Comparison of ENCODE assay signal across 22 cellular contexts in genomic region chr10:20418286-20418685, GRCh38.
"Had no signal": no experiment of that assay in that cellular context is flagged by ENCODE, and none has a peak within 500 bp of the region (broad histone marks: within the 10 kb centered on the region; RNA-seq: fewer than 3 reads in every experiment).

No MANE protein-coding gene starts in this region.

- ATAC-seq: K562, Panc1, PC-3 had no signal

- H3K36me3 Mint-ChIP-seq: IgD-negative memory B cell had no signal

- H3K4me3 Mint-ChIP-seq: IgD-negative memory B cell had no signal

- H3K9me2 ChIP-seq: SK-N-SH had no signal

- H3K27me3 Mint-ChIP-seq: IgD-negative memory B cell had no signal

- H3K4me3 ChIP-seq: K562 had no signal

- H3K9me3 ChIP-seq: SK-N-SH had no signal

- H3K27ac ChIP-seq: KMS-11, RWPE1 had no signal

- H3K9ac ChIP-seq: KMS-11, SK-N-SH had no signal

- DNase-seq: Kasumi-1, MM.1S, NCI-H1092 treated with DMSO at 0.1 percent for 48 hours, NCI-H1417, NCI-H1436 treated with DMSO at 0.1 percent for 48 hours, NCI-H1694, NCI-H187 treated with DMSO at 0.1 percent for 48 hours, NCI-H2029 treated with DMSO at 0.1 percent for 48 hours, NCI-H2171 treated with DMSO at 0.1 percent for 48 hours, NCI-H446, NCI-H510A, NCI-H524 treated with DMSO at 0.1 percent for 48 hours, NCI-H69, NCI-H774, PC-3, SHP77, SK-N-SH had no signal

- H3K4me2 ChIP-seq: KMS-11, SK-N-SH had no signal

- H3K4me1 Mint-ChIP-seq: IgD-negative memory B cell had no signal

- H3K27ac Mint-ChIP-seq: IgD-negative memory B cell had no signal
